ENCODE assay signal across 8 cellular contexts in the genomic region with DNA sequence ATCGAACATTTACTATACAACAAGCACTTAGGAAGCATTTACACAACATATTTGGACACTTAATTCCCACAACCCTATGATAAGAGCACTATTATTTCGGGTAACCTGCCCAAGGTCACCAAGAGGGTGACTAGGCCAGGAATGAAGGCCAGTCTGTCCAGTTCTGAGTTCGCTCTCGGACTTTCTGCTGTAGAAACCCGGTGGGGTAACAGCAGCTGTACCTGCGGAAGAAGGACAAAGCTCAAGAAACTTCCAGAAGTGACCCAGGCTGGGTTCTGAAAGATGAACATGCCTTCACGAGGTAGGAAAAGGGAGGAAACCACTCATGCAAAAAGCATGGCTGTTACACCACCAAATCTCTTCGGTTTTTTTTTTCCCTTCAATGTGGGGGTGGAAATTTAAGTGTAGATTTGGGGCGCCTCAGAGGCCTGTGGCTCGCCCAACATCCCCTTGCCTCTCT.
DNase-seq lines count a peak whose midpoint lies in the region; ATAC-seq lines count a peak whose summit lies in the region.

No MANE protein-coding gene starts in this region.

- no peak for ATAC-seq in HG02642 (IDR thresholded peaks at IDR 0.05; ENCODE audit: poor library complexity, unreplicated experiment)
- no peak for ATAC-seq in GM19035 (IDR thresholded peaks at IDR 0.05; ENCODE audit: unreplicated experiment)
- ATAC-seq in HG03432 (IDR thresholded peaks at IDR 0.05; ENCODE audit: unreplicated experiment): no peak

- H3K27ac ChIP-seq in epithelial cell of prostate: peak overlapping the region; percentile 55

- DNase-seq in DMS53 treated with DMSO at 0.1 percent for 48 hours (lab: John Stamatoyannopoulos, UW; ENCODE audit: unreplicated experiment) (peak; percentile 19), OCI-M1 (lab: John Stamatoyannopoulos, UW) (peak; percentile 45), epithelial cell of prostate (ENCODE audit: low read depth, low spot score) (no peak), non-pigmented ciliary epithelial cell (ENCODE audit: low read depth) (peak; percentile 4)
- no peak for DNase-seq in stimulated activated CD4-positive, alpha-beta T cell treated with anti-CD3 and anti-CD28 coated beads, Interleukin-4, amount 100 ng/mL, for 24 hours

Comparison
In these comparisons a context has a peak if more than half of its experiments do, and no peak if none do; other contexts are left out.
1. DNase-seq: peak in DMS53 treated with DMSO at 0.1 percent for 48 hours (single experiment), OCI-M1 (single experiment) and non-pigmented ciliary epithelial cell (single experiment); none in epithelial cell of prostate (single experiment) and stimulated activated CD4-positive, alpha-beta T cell treated with anti-CD3 and anti-CD28 coated beads, Interleukin-4, amount 100 ng/mL, for 24 hours (single experiment).